ENCODE assay signal across 8 cellular contexts in the genomic region with DNA sequence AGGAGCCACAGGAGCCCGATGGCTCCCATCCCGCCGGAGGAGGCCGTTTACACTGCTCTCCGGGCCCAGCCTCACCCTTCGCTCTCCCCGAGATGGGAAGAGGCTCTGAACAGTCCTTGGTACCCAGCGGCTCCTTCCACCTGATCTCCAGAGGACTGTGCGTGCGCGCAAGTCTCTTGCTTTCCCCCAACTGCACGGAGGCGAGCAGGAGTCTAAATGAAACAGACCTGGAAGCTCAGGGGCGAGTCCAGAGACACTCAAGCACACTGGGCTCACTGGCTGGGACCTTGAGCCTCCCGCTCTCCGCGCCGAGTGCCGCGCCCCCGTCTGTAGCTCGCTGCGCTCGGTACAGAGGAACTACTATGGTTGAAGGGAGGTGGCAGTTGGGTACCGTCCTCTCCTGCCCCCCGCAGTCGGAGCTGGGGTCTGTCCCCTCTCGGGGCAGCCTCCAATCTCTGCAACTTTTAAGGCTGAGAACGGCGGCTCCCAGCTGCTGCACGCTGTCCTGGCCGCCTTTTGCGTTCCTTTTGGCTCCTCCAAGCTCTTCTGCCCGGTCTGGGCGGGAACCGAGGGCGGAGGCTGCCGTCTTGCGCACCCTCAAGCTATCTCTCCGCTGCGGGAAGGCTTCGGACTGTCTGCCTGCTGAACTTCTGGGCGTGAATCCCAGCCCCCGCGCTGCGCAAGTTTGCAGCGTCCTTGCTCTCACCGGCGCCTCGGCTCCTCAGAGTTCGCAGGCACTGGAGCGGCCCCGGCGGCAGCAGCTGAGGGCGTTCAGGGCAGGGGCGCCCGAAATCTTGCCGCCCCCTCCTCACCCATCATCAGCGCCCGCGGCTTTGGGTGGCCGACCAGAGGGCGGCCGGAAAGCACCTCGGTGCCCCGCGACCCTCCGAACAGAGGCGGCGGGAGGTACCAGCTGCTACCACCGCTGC. TPM values are rescaled to one million over a fixed set of nuclear protein-coding genes. Genes with fewer than 3 reads are reported as not detected.
DNase-seq lines count a peak whose midpoint lies in the region; ATAC-seq lines count a peak whose summit lies in the region.

No MANE protein-coding gene starts in this region.

- no peaks in the 10 kb centered on the region for H3K36me3 Mint-ChIP-seq in activated CD8-positive, alpha-beta T cell treated with anti-CD3 and anti-CD28 coated beads, Interleukin-2, amount 10 ng/mL, durations not matched to agents 7 days and 5 days (ENCODE audit: low read depth)

- no peak overlapping the region for H3K27ac Mint-ChIP-seq in activated CD8-positive, alpha-beta T cell treated with anti-CD3 and anti-CD28 coated beads, Interleukin-2, amount 10 ng/mL, durations not matched to agents 7 days and 5 days

- no peaks in the 10 kb centered on the region for H3K9me3 Mint-ChIP-seq in activated CD8-positive, alpha-beta T cell treated with anti-CD3 and anti-CD28 coated beads, Interleukin-2, amount 10 ng/mL, durations not matched to agents 7 days and 5 days (ENCODE audit: insufficient read depth)

- CTCF ChIA-PET in activated CD8-positive, alpha-beta T cell treated with anti-CD3 and anti-CD28 coated beads, Interleukin-2, amount 10 ng/mL, durations not matched to agents 7 days and 5 days (lab: Charles Lee): interaction anchor here (0.5 kb wide), 1 partner anchor 13 kb away, joined by 3 read pairs; no protein-coding TSS in a partner anchor

- H3K4me3 Mint-ChIP-seq in activated CD8-positive, alpha-beta T cell treated with anti-CD3 and anti-CD28 coated beads, Interleukin-2, amount 10 ng/mL, durations not matched to agents 7 days and 5 days: no peak overlapping the region

- POLR2A ChIA-PET in activated CD8-positive, alpha-beta T cell treated with anti-CD3 and anti-CD28 coated beads, Interleukin-2, amount 10 ng/mL, durations not matched to agents 7 days and 5 days (lab: Charles Lee): no interaction called here

- H3K27me3 Mint-ChIP-seq in activated CD8-positive, alpha-beta T cell treated with anti-CD3 and anti-CD28 coated beads, Interleukin-2, amount 10 ng/mL, durations not matched to agents 7 days and 5 days (ENCODE audit: low read depth): peaks cover 46% of the 10 kb centered on the region

- intact Hi-C loops in left cardiac atrium (cut with DNase I): loop anchor here (5.0 kb wide), 2 partner anchors 106 to 151 kb away; no protein-coding TSS in a partner anchor

- no peaks in the 10 kb centered on the region for H3K4me1 Mint-ChIP-seq in activated CD8-positive, alpha-beta T cell treated with anti-CD3 and anti-CD28 coated beads, Interleukin-2, amount 10 ng/mL, durations not matched to agents 7 days and 5 days (ENCODE audit: low read depth)

- DNase-seq in stimulated activated CD4-positive, alpha-beta T cell treated with anti-CD3 and anti-CD28 coated beads, Interleukin-4, amount 100 ng/mL, for 1 hour: peak; percentile 2
- no peak for DNase-seq in stimulated activated CD4-positive, alpha-beta T cell treated with anti-CD3 and anti-CD28 coated beads, Interleukin-4, amount 100 ng/mL, for 24 hours
- DNase-seq in activated CD8-positive, alpha-beta T cell treated with anti-CD3 and anti-CD28 coated beads, Interleukin-2, amount 10 ng/mL, durations not matched to agents 7 days and 5 days: no peak
- peak; percentile 24 for DNase-seq in left cardiac atrium
- DNase-seq in retina: peak; percentile 87
- no peak for DNase-seq in DMS153 (lab: John Stamatoyannopoulos, UW)

- ATAC-seq in activated CD8-positive, alpha-beta T cell treated with anti-CD3 and anti-CD28 coated beads, Interleukin-2, amount 10 ng/mL, durations not matched to agents 7 days and 5 days: peak; percentile 19
- ATAC-seq in left cardiac atrium: peak; percentile 23 to 44
- no peak for ATAC-seq in GM18517 (IDR thresholded peaks at IDR 0.05; ENCODE audit: unreplicated experiment)
- ATAC-seq in GM18870 (IDR thresholded peaks at IDR 0.05; ENCODE audit: unreplicated experiment): no peak

RNA-seq across cellular contexts. Expression of gene ALK, which starts 0.5 kb away (rescaled TPM):
- not detected for total RNA-seq in activated CD8-positive, alpha-beta T cell treated with anti-CD3 and anti-CD28 coated beads, Interleukin-2, amount 10 ng/mL, durations not matched to agents 7 days and 5 days
- total RNA-seq in left cardiac atrium: under 1 TPM; 0.21 to 0.26 TPM

Comparison
In these comparisons a context has a peak if more than half of its experiments do, and no peak if none do; other contexts are left out.
1. DNase-seq: peak in stimulated activated CD4-positive, alpha-beta T cell treated with anti-CD3 and anti-CD28 coated beads, Interleukin-4, amount 100 ng/mL, for 1 hour (single experiment), left cardiac atrium (single experiment) and retina (single experiment); none in stimulated activated CD4-positive, alpha-beta T cell treated with anti-CD3 and anti-CD28 coated beads, Interleukin-4, amount 100 ng/mL, for 24 hours (single experiment), activated CD8-positive, alpha-beta T cell treated with anti-CD3 and anti-CD28 coated beads, Interleukin-2, amount 10 ng/mL, durations not matched to agents 7 days and 5 days (single experiment) and DMS153 (single experiment).
2. ATAC-seq: peak in activated CD8-positive, alpha-beta T cell treated with anti-CD3 and anti-CD28 coated beads, Interleukin-2, amount 10 ng/mL, durations not matched to agents 7 days and 5 days (single experiment) and left cardiac atrium (2 of 2); none in GM18517 (single experiment) and GM18870 (single experiment).